1 cellular context compared by ENCODE assay signal in the genomic region with DNA sequence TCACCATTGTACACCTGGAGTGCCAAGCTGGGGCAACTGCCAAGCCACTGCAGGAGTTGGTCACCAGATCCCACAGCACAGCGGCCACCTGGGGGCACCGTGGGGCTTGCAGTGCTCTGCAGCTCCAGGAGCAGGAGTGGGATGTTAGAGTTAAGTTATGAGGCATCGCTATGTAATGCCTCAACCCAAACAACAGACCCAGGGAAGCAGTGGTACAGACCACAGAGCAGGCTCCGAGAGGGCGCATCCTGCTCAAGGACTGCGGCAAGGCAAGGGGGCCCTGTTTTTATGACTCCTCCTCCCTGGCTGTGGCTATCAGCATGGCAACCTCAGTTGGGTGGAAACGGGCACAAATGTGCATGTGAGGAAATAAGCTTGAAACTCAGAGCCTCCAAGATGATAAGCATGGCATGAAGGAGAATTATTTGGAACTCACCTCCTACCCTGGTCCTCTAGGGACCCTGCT.
TF ChIP-seq lines count a peak whose summit lies in the region.

No MANE protein-coding gene starts in this region.

TF ChIP-seq in HepG2, 621 proteins besides CTCF, POLR2A, EP300 and RAD21 (continued from another document):
- no peak for TF ChIP-seq ZNF280B (CRISPR knock-in tag; IDR thresholded peaks at IDR 0.05; ENCODE audit: borderline replicate concordance)
- TF ChIP-seq HHEX (CRISPR knock-in tag; IDR thresholded peaks at IDR 0.05), result no peak
- no peak for TF ChIP-seq TIGD3 (CRISPR knock-in tag; IDR thresholded peaks at IDR 0.05; ENCODE audit: borderline replicate concordance)
- no peak for TF ChIP-seq ARHGAP35 (CRISPR knock-in tag; IDR thresholded peaks at IDR 0.05; ENCODE audit: borderline replicate concordance)
- TF ChIP-seq ZNF564 (CRISPR knock-in tag; IDR thresholded peaks at IDR 0.05), result no peak
- TF ChIP-seq, protein P1, sequence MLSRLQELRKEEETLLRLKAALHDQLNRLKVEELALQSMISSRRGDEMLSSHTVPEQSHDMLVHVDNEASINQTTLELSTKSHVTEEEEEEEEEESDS (CRISPR knock-in tag; IDR thresholded peaks at IDR 0.05; ENCODE audit: borderline replicate concordance), result no peak
- no peak for TF ChIP-seq ZNF143 (CRISPR knock-in tag; IDR thresholded peaks at IDR 0.05)
- TF ChIP-seq ZNF24 (IDR thresholded peaks at IDR 0.05), result no peak
- TF ChIP-seq PLRG1 (conservative IDR thresholded peaks at IDR 0.05), result no peak
- TF ChIP-seq RBM39 (IDR thresholded peaks at IDR 0.05; ENCODE audit: low read depth, low read length, poor library complexity, severe bottlenecking), result no peak
- TF ChIP-seq AGO1 (IDR thresholded peaks at IDR 0.05; ENCODE audit: low read depth, low read length, poor library complexity, severe bottlenecking), result no peak
- TF ChIP-seq SPEN (CRISPR knock-in tag; IDR thresholded peaks at IDR 0.05; ENCODE audit: low read depth), result no peak
- peak; percentile 64; the same call in 1 of the 2 replicates for TF ChIP-seq SALL1 (CRISPR knock-in tag; IDR thresholded peaks at IDR 0.05)
- TF ChIP-seq PREB (CRISPR knock-in tag; IDR thresholded peaks at IDR 0.05), result no peak
- 0 out of 2 replicates have a peak, but pooled peaks have one; percentile 28 for TF ChIP-seq KAT8 (CRISPR knock-in tag; IDR thresholded peaks at IDR 0.05)
- TF ChIP-seq ZNF282 (IDR thresholded peaks at IDR 0.05; ENCODE audit: partially characterized antibody), result no peak
